Comparison of ENCODE assay signal across 1 cellular context in genomic region chr16:28280881-28281836, GRCh38.
TF ChIP-seq lines count a peak whose summit lies in the region.

No MANE protein-coding gene starts in this region.

TF ChIP-seq in K562, 482 proteins besides CTCF, POLR2A, EP300 and RAD21:
- TF ChIP-seq GATAD2A (IDR thresholded peaks at IDR 0.05) (no peak), MEIS2 (IDR thresholded peaks at IDR 0.05; ENCODE audit: partially characterized antibody) (peak; percentile 15), EGR1 (conservative IDR thresholded peaks at IDR 0.05) (peak; percentile 43; the same call in 1 of the 2 replicates), NRF1 (conservative IDR thresholded peaks at IDR 0.05 in 1 of 2, IDR thresholded peaks at IDR 0.05 in 1 of 2) (peak; percentile 40 to 52; a peak in 3 of 4 replicates), CREM (IDR thresholded peaks at IDR 0.05; ENCODE audit: low read depth) (peak; percentile 32; the same call in 1 of the 2 replicates)
- TF ChIP-seq, protein P1, sequence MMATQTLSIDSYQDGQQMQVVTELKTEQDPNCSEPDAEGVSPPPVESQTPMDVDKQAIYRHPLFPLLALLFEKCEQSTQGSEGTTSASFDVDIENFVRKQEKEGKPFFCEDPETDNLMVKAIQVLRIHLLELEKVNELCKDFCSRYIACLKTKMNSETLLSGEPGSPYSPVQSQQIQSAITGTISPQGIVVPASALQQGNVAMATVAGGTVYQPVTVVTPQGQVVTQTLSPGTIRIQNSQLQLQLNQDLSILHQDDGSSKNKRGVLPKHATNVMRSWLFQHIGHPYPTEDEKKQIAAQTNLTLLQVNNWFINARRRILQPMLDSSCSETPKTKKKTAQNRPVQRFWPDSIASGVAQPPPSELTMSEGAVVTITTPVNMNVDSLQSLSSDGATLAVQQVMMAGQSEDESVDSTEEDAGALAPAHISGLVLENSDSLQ (IDR thresholded peaks at IDR 0.05): peak; percentile 52; the same call in 1 of the 2 replicates
TF ChIP-seq in K562: peak in this region for 5.
